In genomic region chr15:26355671-26356070, GRCh38 we compare ENCODE assay signal across 23 cellular contexts.
DNase-seq lines count a peak whose midpoint lies in the region; ATAC-seq and TF ChIP-seq lines count a peak whose summit lies in the region.
"Had no signal": no experiment of that assay in that cellular context is flagged by ENCODE, and none has a peak within 500 bp of the region (broad histone marks: within the 10 kb centered on the region; RNA-seq: fewer than 3 reads in every experiment).

No MANE protein-coding gene starts in this region.

- ATAC-seq in Right ventricle myocardium superior (ENCODE audit: poor library complexity) (peak; percentile 68), left cardiac atrium (peak; percentile 53 to 85)
- ATAC-seq: activated naive CD8-positive, alpha-beta T cell treated with anti-CD3 and anti-CD28 coated beads, Interleukin-2, amount 50 U/mL, for 24 hours; HepG2 had no signal

- no peaks in the 10 kb centered on the region for H3K9me3 Mint-ChIP-seq in mesothelial cell of epicardium
- H3K9me3 Mint-ChIP-seq: endodermal cell, neural progenitor cell had no signal

- H3K36me3 Mint-ChIP-seq in mesothelial cell of epicardium, result no peaks in the 10 kb centered on the region
- H3K36me3 Mint-ChIP-seq: immature natural killer cell, neural progenitor cell had no signal

- H3K4me3 Mint-ChIP-seq in mesothelial cell of epicardium, result no peak overlapping the region
- H3K4me3 Mint-ChIP-seq: activated naive CD8-positive, alpha-beta T cell treated with anti-CD3 and anti-CD28 coated beads, Interleukin-2, amount 50 U/mL, for 24 hours; endodermal cell; immature natural killer cell; neural progenitor cell had no signal

- no peak for TF ChIP-seq CTCF in mesothelial cell of epicardium (IDR thresholded peaks at IDR 0.05; ENCODE audit: unreplicated experiment)

- H3K27me3 Mint-ChIP-seq in mesothelial cell of epicardium (ENCODE audit: low read depth), result peaks cover 23% of the 10 kb centered on the region
- H3K27me3 Mint-ChIP-seq: activated naive CD8-positive, alpha-beta T cell treated with anti-CD3 and anti-CD28 coated beads, Interleukin-2, amount 50 U/mL, for 24 hours had no signal

- intact Hi-C loops in Right ventricle myocardium superior (cut with DNase I), result no loop called here
- intact Hi-C loops in cardiac septum (cut with DNase I), result no loop called here
- intact Hi-C loops in left cardiac atrium (cut with DNase I), result no loop called here

- H3K27ac Mint-ChIP-seq in mesothelial cell of epicardium, result no peak overlapping the region
- H3K27ac Mint-ChIP-seq: activated naive CD8-positive, alpha-beta T cell treated with anti-CD3 and anti-CD28 coated beads, Interleukin-2, amount 50 U/mL, for 24 hours; endodermal cell; immature natural killer cell; neural progenitor cell; progenitor cell of endocrine pancreas had no signal

- in situ Hi-C loops in ACHN (cut with HindIII; ENCODE audit: low pct_ligation_motif_present, low pct_unique_long_range_greater_than_20kb, low sequenced_read_pairs), result no loop called here

- H3K4me1 Mint-ChIP-seq in mesothelial cell of epicardium, result no peaks in the 10 kb centered on the region
- H3K4me1 Mint-ChIP-seq: activated naive CD8-positive, alpha-beta T cell treated with anti-CD3 and anti-CD28 coated beads, Interleukin-2, amount 50 U/mL, for 24 hours; endodermal cell; immature natural killer cell had no signal

- DNase-seq in Right ventricle myocardium superior (no peak), cardiac septum (ENCODE audit: low spot score) (no peak), NCI-H524 (lab: John Stamatoyannopoulos, UW) (peak; percentile 70 to 87), left cardiac atrium (no peak), retina (peak; percentile 17), mesothelial cell of epicardium (ENCODE audit: low spot score in 2 of 2, unreplicated experiment in 2 of 2) (no peak), NCI-H146 treated with DMSO at 0.1 percent for 48 hours (lab: John Stamatoyannopoulos, UW; ENCODE audit: unreplicated experiment) (no peak), ACHN (no peak)
- DNase-seq: activated CD4-positive, alpha-beta T cell treated with anti-CD3 and anti-CD28 coated beads, Interleukin-2, amount 50 U/mL, for 48 hours; activated CD4-positive, CD25-positive, alpha-beta regulatory T cell; activated CD8-positive, alpha-beta memory T cell treated with anti-CD3 and anti-CD28 coated beads, Interleukin-2, amount 50 U/mL, for 48 hours; activated effector memory CD4-positive, alpha-beta T cell treated with Interleukin-2 at 50 U/mL for 16 hours; activated naive CD8-positive, alpha-beta T cell treated with anti-CD3 and anti-CD28 coated beads, Interleukin-2, amount 50 U/mL, for 24 hours; C1 segment of cervical spinal cord; Calu3; endodermal cell; immature natural killer cell; NCI-H1436; substantia nigra; T-helper 9 cell had no signal

Comparison
In these comparisons a context has a peak if more than half of its experiments do, and no peak if none do; other contexts are left out.
1. DNase-seq: peak in NCI-H524 (2 of 2) and retina (single experiment); none in Right ventricle myocardium superior (single experiment), cardiac septum (single experiment), left cardiac atrium (single experiment), mesothelial cell of epicardium (0 of 2), NCI-H146 treated with DMSO at 0.1 percent for 48 hours (single experiment) and ACHN (single experiment).